Comparison of ENCODE assay signal across 8 cellular contexts in the genomic region with DNA sequence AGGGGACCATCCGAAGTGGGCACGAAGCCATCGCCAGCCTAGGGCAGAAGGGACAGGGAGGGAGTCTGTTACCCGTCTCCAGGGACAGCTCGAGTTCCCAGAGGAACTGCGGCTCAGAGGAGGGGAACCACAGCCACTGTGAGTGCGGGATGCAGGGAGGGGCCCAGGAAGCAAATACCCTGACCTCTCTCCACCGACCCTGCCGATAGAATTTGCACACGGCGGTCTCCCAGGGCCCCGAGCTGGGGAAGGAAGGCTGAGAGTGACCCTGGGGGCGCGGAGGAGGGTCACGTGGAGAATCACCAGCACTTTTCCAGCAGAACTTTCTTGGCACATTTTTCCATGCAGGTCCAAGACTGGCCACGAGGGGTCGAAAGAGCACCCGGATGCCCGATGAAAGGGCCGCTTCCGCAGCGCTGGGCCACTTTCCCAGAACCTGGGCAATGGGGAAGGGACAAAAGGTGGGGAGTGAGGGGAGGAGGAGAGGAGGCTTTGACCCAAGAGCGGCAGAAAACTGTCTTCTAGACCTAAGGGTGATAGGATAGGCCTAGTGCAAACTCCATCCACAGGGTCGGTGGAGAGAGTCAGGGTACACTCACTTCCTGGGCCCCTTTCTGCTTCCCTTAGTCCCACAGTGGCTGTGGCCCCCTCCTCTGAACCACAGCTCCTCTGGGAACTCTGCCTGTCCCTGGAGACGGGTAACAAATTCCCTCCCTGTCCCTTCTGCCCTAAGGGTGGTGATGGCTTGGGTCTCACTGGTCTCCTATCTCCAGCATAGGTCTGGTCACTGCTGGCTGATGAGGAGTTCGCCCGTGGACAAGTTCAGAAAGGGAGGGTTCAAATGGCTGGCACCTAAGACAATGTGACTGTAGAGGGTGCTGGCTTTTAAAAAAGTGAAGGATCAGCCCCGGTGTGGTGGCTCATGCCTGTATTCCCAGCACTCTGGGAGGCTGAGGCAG. TPM values are rescaled to one million over a fixed set of nuclear protein-coding genes. Genes with fewer than 3 reads are reported as not detected.
A peak's percentile ranks its signal among the peaks of the same experiment; 100 is the strongest.
DNase-seq lines count a peak whose midpoint lies in the region; ATAC-seq, FAIRE-seq and TF ChIP-seq lines count a peak whose summit lies in the region.

No MANE protein-coding gene starts in this region.

- no peaks in the 10 kb centered on the region for H3K36me3 ChIP-seq in CD4-positive, alpha-beta memory T cell (ENCODE audit: insufficient read depth, low read length)
- peaks cover 6% of the 10 kb centered on the region for H3K36me3 ChIP-seq in cardiac muscle cell

- POLR2A ChIA-PET in CD4-positive, alpha-beta memory T cell (lab: Charles Lee; ENCODE audit: partially characterized antibody), result interaction anchor here (3.3 kb wide), 1 partner anchor 35 kb away, joined by 29 read pairs; no protein-coding TSS in a partner anchor

- DNase-seq in CD4-positive, alpha-beta memory T cell, result peak in 4 of 5 donors; percentile 14 to 36 (median 20)
- DNase-seq in HTR-8/SVneo (ENCODE audit: insufficient read length, low spot score) (peak; percentile 75), SHP77 (lab: John Stamatoyannopoulos, UW) (peak; percentile 33 to 54), amniotic epithelial cell (ENCODE audit: low read depth) (peak; percentile 58), cardiac muscle cell (ENCODE audit: low read depth in 1 of 2, low spot score in 1 of 2) (peak; percentile 80 to 83), osteocyte (ENCODE audit: extremely low spot score, unreplicated experiment) (peak; percentile 92)

- FAIRE-seq in HTR-8/SVneo (lab: Jason Lieb, UNC), result no peak

- H3K27ac ChIP-seq in CD4-positive, alpha-beta memory T cell (ENCODE audit: low read depth, low read length), result no peak overlapping the region
- no peak overlapping the region for H3K27ac ChIP-seq in cardiac muscle cell

- H3K4me3 ChIP-seq in CD4-positive, alpha-beta memory T cell (ENCODE audit: low read length in 2 of 2), result no peak overlapping the region
- no peak overlapping the region for H3K4me3 ChIP-seq in cardiac muscle cell

- H3K27ac Mint-ChIP-seq in CD4-positive, alpha-beta memory T cell, result peak overlapping the region in 4 of 7 donors; percentile 4 to 89 (median 42)
- peak overlapping the region; percentile 81 for H3K27ac Mint-ChIP-seq in osteocyte (ENCODE audit: unreplicated experiment)

- H3K4me1 Mint-ChIP-seq in CD4-positive, alpha-beta memory T cell, result peaks cover 5 to 11% (median 8%) of the 10 kb centered on the region in 4 donors
- peaks cover 13% of the 10 kb centered on the region for H3K4me1 Mint-ChIP-seq in osteocyte (ENCODE audit: unreplicated experiment)

- peaks cover 0 to 7% (median 2%) of the 10 kb centered on the region in 8 donors for H3K9me3 Mint-ChIP-seq in CD4-positive, alpha-beta memory T cell
- no peaks in the 10 kb centered on the region for H3K9me3 Mint-ChIP-seq in osteocyte (ENCODE audit: unreplicated experiment)

- TF ChIP-seq CTCF in cardiac muscle cell (IDR thresholded peaks at IDR 0.05; ENCODE audit: low read depth, low read length) (peak; percentile 92), osteocyte (IDR thresholded peaks at IDR 0.05) (peak; percentile 82)

- CTCF ChIA-PET in CD4-positive, alpha-beta memory T cell (lab: Charles Lee; ENCODE audit: partially characterized antibody), result interaction anchor here (0.6 to 7.3 kb wide), 8 partner anchors 11 to 107 kb away, joined by 3 to 121 read pairs (median 4); no protein-coding TSS in a partner anchor

- H3K4me1 ChIP-seq in CD4-positive, alpha-beta memory T cell (ENCODE audit: insufficient read depth, low read length), result peaks cover 9% of the 10 kb centered on the region
- H3K4me1 ChIP-seq in cardiac muscle cell (ENCODE audit: low read depth), result no peaks in the 10 kb centered on the region

- peaks cover 2% of the 10 kb centered on the region for H3K27me3 ChIP-seq in CD4-positive, alpha-beta memory T cell (ENCODE audit: insufficient read depth, low read length)
- peaks cover 15% of the 10 kb centered on the region for H3K27me3 ChIP-seq in cardiac muscle cell

- peaks cover 7 to 9% of the 10 kb centered on the region in 2 donors for H3K27me3 Mint-ChIP-seq in CD4-positive, alpha-beta memory T cell
- H3K27me3 Mint-ChIP-seq in osteocyte (ENCODE audit: unreplicated experiment), result peaks cover 7% of the 10 kb centered on the region

- peaks cover 20 to 25% of the 10 kb centered on the region in 2 donors for H3K36me3 Mint-ChIP-seq in CD4-positive, alpha-beta memory T cell
- peaks cover 15% of the 10 kb centered on the region for H3K36me3 Mint-ChIP-seq in osteocyte (ENCODE audit: unreplicated experiment)

- H3K4me3 Mint-ChIP-seq in CD4-positive, alpha-beta memory T cell, result peak overlapping the region in 3 of 8 donors; percentile 44 to 65 (median 54)
- H3K4me3 Mint-ChIP-seq in osteocyte (ENCODE audit: unreplicated experiment), result peak overlapping the region; percentile 56

- intact Hi-C loops in CD4-positive, alpha-beta memory T cell (cut with micrococcal nuclease), result loop anchor here (1.0 kb wide), 2 partner anchors 36 to 74 kb away; no protein-coding TSS in a partner anchor

- ATAC-seq in GM18517 (IDR thresholded peaks at IDR 0.05; ENCODE audit: unreplicated experiment) (no peak), GM19324 (IDR thresholded peaks at IDR 0.05; ENCODE audit: low FRiP score, unreplicated experiment) (no peak)

- no peaks in the 10 kb centered on the region for H3K9me3 ChIP-seq in CD4-positive, alpha-beta memory T cell (ENCODE audit: control insufficient read depth in 1 of 2, low read length in 2 of 2)
- no peaks in the 10 kb centered on the region for H3K9me3 ChIP-seq in cardiac muscle cell (ENCODE audit: low read depth)

RNA-seq across cellular contexts. Expression of gene GPR4, which starts 5.3 kb away (rescaled TPM):
- total RNA-seq in CD4-positive, alpha-beta memory T cell, result not detected
- not detected for polyA plus RNA-seq in CD4-positive, alpha-beta memory T cell
- 0.14 TPM in 1 of 2 replicates, not detected in the other for total RNA-seq in cardiac muscle cell
- polyA plus RNA-seq in cardiac muscle cell, result 0.14 TPM in 1 of 2 replicates, not detected in the other
- not detected in 2 replicates for total RNA-seq in osteocyte

RNA-seq across cellular contexts. Expression of gene OPA3, which starts 22.7 kb away (rescaled TPM):
- total RNA-seq in CD4-positive, alpha-beta memory T cell, result 10 to 100 TPM in 1 of 2 experiments, 1 to 10 TPM in 1; 9.9 to 10.8 TPM
- 10 to 100 TPM in 1 of 2 donors, 1 to 10 TPM in 1; 4.4 to 12.9 TPM for polyA plus RNA-seq in CD4-positive, alpha-beta memory T cell
- 13.2 and 13.7 TPM in 2 replicates for total RNA-seq in cardiac muscle cell
- polyA plus RNA-seq in cardiac muscle cell, result 14.8 and 26.7 TPM in 2 replicates
- 16.8 and 18.0 TPM in 2 replicates for total RNA-seq in osteocyte

RNA-seq across cellular contexts. Expression of gene EML2, which starts 31.8 kb away (rescaled TPM):
- total RNA-seq in CD4-positive, alpha-beta memory T cell, result 10 to 100 TPM; 76.7 to 78.0 TPM
- polyA plus RNA-seq in CD4-positive, alpha-beta memory T cell, result 10 to 100 TPM; 11.0 to 20.8 TPM
- total RNA-seq in cardiac muscle cell (24.7 and 41.0 TPM in 2 replicates), osteocyte (27.1 and 28.6 TPM in 2 replicates)
- 26.2 and 39.7 TPM in 2 replicates for polyA plus RNA-seq in cardiac muscle cell

Comparison
In these comparisons a context has a peak if more than half of its experiments do, and no peak if none do; other contexts are left out.
1. DNase-seq: peak in every context shown above with its lines; median percentile 92 in osteocyte; 82 in cardiac muscle cell; 75 in HTR-8/SVneo; 58 in amniotic epithelial cell; 44 in SHP77; 20 in CD4-positive, alpha-beta memory T cell.